Comparison of ENCODE assay signal across 8 cellular contexts in genomic region chr4:77697860-77698599, GRCh38.
DNase-seq lines count a peak whose midpoint lies in the region; ATAC-seq and FAIRE-seq lines count a peak whose summit lies in the region.

No MANE protein-coding gene starts in this region.

- no peaks in the 10 kb centered on the region for H3K27me3 ChIP-seq in small intestine (ENCODE audit: control insufficient read depth in 2 of 2, insufficient read depth in 2 of 2, low read length in 2 of 2)

- intact Hi-C loops in left cardiac atrium (cut with DNase I), result no loop called here

- no peak for FAIRE-seq in small intestine (lab: Jason Lieb, UNC)

- 31 to 49% (median 40%) methylated on average over 10 of the region's 10 CpGs for WGBS in small intestine, 3 donors

- no peak overlapping the region for H3K4me3 ChIP-seq in small intestine (ENCODE audit: low read depth in 1 of 2, low read length in 2 of 2)

- H3K36me3 ChIP-seq in small intestine (ENCODE audit: control insufficient read depth in 2 of 2, insufficient read depth in 2 of 2, low read length in 2 of 2), result no peaks in the 10 kb centered on the region

- DNase-seq in DMS 273 treated with DMSO at 0.1 percent for 48 hours (lab: John Stamatoyannopoulos, UW) (peak; percentile 21), HuH-7 (ENCODE audit: low spot score) (peak; percentile 6), UCSD-AML1 (lab: John Stamatoyannopoulos, UW; ENCODE audit: unreplicated experiment) (peak; percentile 25), left cardiac atrium (no peak), small intestine (peak; percentile 89)
- DNase-seq in activated T-cell treated with anti-CD3 and anti-CD28 coated beads, Interleukin-2, amount 50 U/mL, for 48 hours, result no peak

- ATAC-seq in left cardiac atrium, result peak; percentile 59 to 60
- no peak for ATAC-seq in GM18907 (IDR thresholded peaks at IDR 0.05; ENCODE audit: unreplicated experiment)
- no peak for ATAC-seq in GM21717 (IDR thresholded peaks at IDR 0.05; ENCODE audit: unreplicated experiment)

- H3K4me1 ChIP-seq in small intestine (ENCODE audit: control insufficient read depth in 2 of 2, insufficient read depth in 1 of 2, low read depth in 1 of 2, low read length in 1 of 2), result no peaks in the 10 kb centered on the region

- peak overlapping the region in 1 of 2 donors; percentile 28 for H3K27ac ChIP-seq in small intestine (ENCODE audit: low read depth in 1 of 2, low read length in 1 of 2)

- no peaks in the 10 kb centered on the region for H3K9me3 ChIP-seq in small intestine (ENCODE audit: control insufficient read depth, low read depth)

Comparison
In these comparisons a context has a peak if more than half of its experiments do, and no peak if none do; other contexts are left out.
1. DNase-seq: peak in DMS 273 treated with DMSO at 0.1 percent for 48 hours (single experiment), HuH-7 (single experiment), UCSD-AML1 (single experiment) and small intestine (single experiment); none in left cardiac atrium (single experiment) and activated T-cell treated with anti-CD3 and anti-CD28 coated beads, Interleukin-2, amount 50 U/mL, for 48 hours (0 of 2).
2. ATAC-seq: peak in left cardiac atrium (2 of 2); none in GM18907 (single experiment) and GM21717 (single experiment).